ENCODE assay signal across 18 cellular contexts in genomic region chr7:105610165-105610930, GRCh38. TPM values are rescaled to one million over a fixed set of nuclear protein-coding genes. Genes with fewer than 3 reads are reported as not detected.
DNase-seq lines count a peak whose midpoint lies in the region; ATAC-seq and TF ChIP-seq lines count a peak whose summit lies in the region.
"Had no signal": no experiment of that assay in that cellular context is flagged by ENCODE, and none has a peak within 500 bp of the region (broad histone marks: within the 10 kb centered on the region; RNA-seq: fewer than 3 reads in every experiment).

No MANE protein-coding gene starts in this region.

- ATAC-seq in T-helper 17 cell: no peak
- ATAC-seq in HG03520 (IDR thresholded peaks at IDR 0.05; ENCODE audit: unreplicated experiment): no peak
- no peak for ATAC-seq in HG03097 (IDR thresholded peaks at IDR 0.05; ENCODE audit: low FRiP score, unreplicated experiment)

- no peak overlapping the region for H3K9ac ChIP-seq in mesenchymal stem cell (ENCODE audit: low read length)

- H2BK15ac ChIP-seq in mesenchymal stem cell (ENCODE audit: low read depth, poor library complexity, severe bottlenecking): no peak overlapping the region

- H3K23ac ChIP-seq in mesenchymal stem cell (ENCODE audit: low read length in 2 of 2): no peak overlapping the region

- H3K27me3 Mint-ChIP-seq in T-helper 17 cell: no peaks in the 10 kb centered on the region
- H3K27me3 Mint-ChIP-seq: CD4-positive, CD25-positive, alpha-beta regulatory T cell; CD8-positive, alpha-beta memory T cell had no signal

- H3K36me3 ChIP-seq in mesenchymal stem cell (ENCODE audit: control insufficient read depth in 1 of 2, insufficient read depth in 2 of 2, low read depth in 1 of 2, low read length in 2 of 2): peaks cover 34 to 52% of the 10 kb centered on the region in 2 experiments
- H3K36me3 ChIP-seq: BE2C had no signal

- H2BK5ac ChIP-seq in mesenchymal stem cell (ENCODE audit: low read depth, low read length, poor library complexity, severe bottlenecking): no peak overlapping the region

- no peaks in the 10 kb centered on the region for H3K4me1 ChIP-seq in mesenchymal stem cell (ENCODE audit: control insufficient read depth, insufficient read depth, low read depth, low read length)
- H3K4me1 ChIP-seq: BE2C had no signal

- H3K79me1 ChIP-seq in mesenchymal stem cell (replicated peaks; ENCODE audit: low read length, poor library complexity, severe bottlenecking): no peaks in the 10 kb centered on the region

- no peak overlapping the region for H3K27ac ChIP-seq in mesenchymal stem cell (ENCODE audit: low read length, poor library complexity, severe bottlenecking)
- H3K27ac ChIP-seq: HL-60 had no signal

- H3K4me3 ChIP-seq in epithelial cell of esophagus (ENCODE audit: low read length) (no peak overlapping the region), mesenchymal stem cell (ENCODE audit: insufficient read depth in 1 of 2, low read depth in 1 of 2, low read length in 2 of 2) (no peak overlapping the region)

- no peak overlapping the region for H3K18ac ChIP-seq in mesenchymal stem cell (ENCODE audit: low read depth in 1 of 2, low read length in 2 of 2)

- no peak overlapping the region for H3K14ac ChIP-seq in mesenchymal stem cell (ENCODE audit: low read length in 2 of 2)

- DNase-seq in D341Med (ENCODE audit: low spot score): peak; percentile 15
- DNase-seq in T-helper 17 cell: no peak
- peak; percentile 16 for DNase-seq in epithelial cell of esophagus (ENCODE audit: low read depth)
- DNase-seq in pons (ENCODE audit: low spot score): peak; percentile 45
- no peak for DNase-seq in mesenchymal stem cell
- no peak for DNase-seq in HPDE6-E6E7 (ENCODE audit: extremely low spot score)
- DNase-seq: BE2C; CD4-positive, CD25-positive, alpha-beta regulatory T cell; CD8-positive, alpha-beta memory T cell; COR-L47; GOT3; H7; IMR-90; KBM-7 had no signal

- no peaks in the 10 kb centered on the region for H3K9me3 ChIP-seq in T-helper 17 cell (ENCODE audit: control insufficient read depth, low read length, poor library complexity, severe bottlenecking)
- H3K9me3 ChIP-seq in mesenchymal stem cell (ENCODE audit: control insufficient read depth, low read length): no peaks in the 10 kb centered on the region
- H3K9me3 ChIP-seq: BE2C had no signal

- H2AK5ac ChIP-seq in mesenchymal stem cell (ENCODE audit: low read length, severe bottlenecking): no peak overlapping the region

- no peak overlapping the region for H3K4me3 Mint-ChIP-seq in T-helper 17 cell
- H3K4me3 Mint-ChIP-seq: CD4-positive, CD25-positive, alpha-beta regulatory T cell had no signal

- H3K4me1 Mint-ChIP-seq in T-helper 17 cell: peaks cover 3% of the 10 kb centered on the region
- H3K4me1 Mint-ChIP-seq: CD4-positive, CD25-positive, alpha-beta regulatory T cell; CD8-positive, alpha-beta memory T cell had no signal

- no peak overlapping the region for H2BK12ac ChIP-seq in mesenchymal stem cell (ENCODE audit: low read length in 2 of 2)

- no peaks in the 10 kb centered on the region for H3K27me3 ChIP-seq in mesenchymal stem cell (ENCODE audit: control insufficient read depth in 1 of 2, insufficient read depth in 1 of 2, low read length in 2 of 2)
- H3K27me3 ChIP-seq: BE2C had no signal

- no peak for TF ChIP-seq CTCF in epithelial cell of esophagus (IDR thresholded peaks at IDR 0.05; ENCODE audit: insufficient read depth, low read depth, low read length, missing control alignments)

- 95% methylated on average over 8 of the region's 8 CpGs for WGBS in mesenchymal stem cell

- H2AFZ ChIP-seq in mesenchymal stem cell (ENCODE audit: low read depth, low read length): no peak overlapping the region

- peaks cover 12% of the 10 kb centered on the region for H3K36me3 Mint-ChIP-seq in T-helper 17 cell (ENCODE audit: low read depth)

- H4K91ac ChIP-seq in mesenchymal stem cell (ENCODE audit: low read length): no peak overlapping the region

- H3K4me2 ChIP-seq in mesenchymal stem cell (ENCODE audit: low read length, poor library complexity, severe bottlenecking): no peak overlapping the region

- H4K8ac ChIP-seq in mesenchymal stem cell (ENCODE audit: low read length): no peak overlapping the region

- no peak overlapping the region for H2BK120ac ChIP-seq in mesenchymal stem cell (ENCODE audit: low read depth, low read length)

- no peak overlapping the region for H3K4ac ChIP-seq in mesenchymal stem cell (ENCODE audit: low read depth in 1 of 2, low read length in 2 of 2)

- H3K27ac Mint-ChIP-seq in T-helper 17 cell: peak overlapping the region; percentile 3
- H3K27ac Mint-ChIP-seq: CD4-positive, CD25-positive, alpha-beta regulatory T cell; CD8-positive, alpha-beta memory T cell had no signal

RNA-seq across cellular contexts. Expression of gene EFCAB10, which starts 29.1 kb away (rescaled TPM):
- 1 to 10 TPM; 1.0 to 1.5 TPM for total RNA-seq in T-helper 17 cell
- polyA plus RNA-seq in mesenchymal stem cell (2013, experiment 1 of 2): not detected
- not detected for polyA plus RNA-seq in mesenchymal stem cell (2013, experiment 2 of 2)
- total RNA-seq: A172; CD8-positive, alpha-beta memory T cell; IMR-90 had no signal
- polyA plus RNA-seq: CD4-positive, CD25-positive, alpha-beta regulatory T cell; CD8-positive, alpha-beta memory T cell; IMR-90 had no signal

Comparison
In these comparisons a context has a peak if more than half of its experiments do, and no peak if none do; other contexts are left out.
1. DNase-seq: peak in D341Med (single experiment), epithelial cell of esophagus (single experiment) and pons (single experiment); none in T-helper 17 cell (0 of 3), mesenchymal stem cell (single experiment) and HPDE6-E6E7 (single experiment).